Comparison of ENCODE assay signal across 4 cellular contexts in the genomic region with DNA sequence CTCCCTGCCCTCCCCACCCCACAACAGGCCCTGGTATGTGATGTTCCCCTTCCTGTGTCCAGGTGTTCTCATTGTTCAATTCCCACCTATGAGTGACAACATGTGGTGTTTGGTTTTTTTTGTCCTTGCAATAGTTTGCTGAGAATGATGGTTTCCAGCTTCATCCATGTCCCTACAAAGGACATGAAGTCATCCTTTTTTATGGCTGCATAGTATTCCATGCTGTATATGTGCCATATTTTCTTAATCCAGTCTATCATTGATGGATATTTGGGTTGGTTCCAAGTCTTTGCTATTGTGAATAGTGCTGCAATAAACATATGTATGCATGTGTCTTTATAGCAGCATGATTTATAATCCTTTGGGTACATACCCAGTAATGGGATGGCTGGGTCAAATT. TPM values are rescaled to one million over a fixed set of nuclear protein-coding genes. Genes with fewer than 3 reads are reported as not detected.
"Had no signal": no experiment of that assay in that cellular context is flagged by ENCODE, and none has a peak within 500 bp of the region (broad histone marks: within the 10 kb centered on the region; RNA-seq: fewer than 3 reads in every experiment).

No MANE protein-coding gene starts in this region.

RNA-seq across cellular contexts. Expression of a gene that starts 54.0 kb away (rescaled TPM):
- total RNA-seq: HepG2, HT-29, HT1080, IMR-90 had no signal
- polyA plus RNA-seq: HepG2, IMR-90 had no signal
